ENCODE assay signal across 1 cellular context in the genomic region with DNA sequence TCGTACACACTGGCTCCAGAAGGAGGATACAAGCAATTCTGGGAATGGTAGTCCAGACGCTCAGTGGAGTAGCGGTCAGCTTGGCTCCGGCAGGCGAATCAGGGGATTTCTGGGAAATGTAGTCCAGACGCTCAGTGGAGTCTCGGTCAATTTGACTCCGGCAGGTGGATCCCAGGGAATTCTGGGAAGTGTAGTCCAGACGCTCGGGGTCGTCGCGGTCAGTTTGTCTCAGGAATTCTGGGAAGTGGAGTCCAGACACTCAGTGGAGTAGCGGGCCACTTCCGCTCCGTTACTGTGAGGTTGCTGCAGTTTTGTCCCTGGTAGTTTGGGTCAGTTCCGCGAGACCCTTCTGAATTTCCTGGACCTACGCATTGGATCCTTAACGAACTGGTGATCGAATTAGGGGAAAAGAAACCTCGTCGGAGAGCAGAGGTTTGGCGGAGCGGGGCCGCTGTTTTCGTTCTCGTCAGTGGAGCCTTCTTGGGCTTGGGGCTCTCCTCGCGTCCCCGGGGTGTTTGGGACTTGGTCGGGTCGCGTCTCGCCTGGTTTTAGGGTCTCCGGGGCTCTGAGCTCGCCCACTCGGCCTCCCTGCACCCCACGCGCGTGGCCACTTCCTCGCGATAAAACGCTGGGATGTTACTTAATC.
TF ChIP-seq lines count a peak whose summit lies in the region.

A gene (plus strand): TSS at position 262 of the 646 bp plus-strand sequence. CDS start 2,429 bp downstream, outside the sequence.

TF ChIP-seq in K562, 482 proteins besides CTCF, POLR2A, EP300 and RAD21 (continued from another document and continues in another):
- TF ChIP-seq, protein P1, sequence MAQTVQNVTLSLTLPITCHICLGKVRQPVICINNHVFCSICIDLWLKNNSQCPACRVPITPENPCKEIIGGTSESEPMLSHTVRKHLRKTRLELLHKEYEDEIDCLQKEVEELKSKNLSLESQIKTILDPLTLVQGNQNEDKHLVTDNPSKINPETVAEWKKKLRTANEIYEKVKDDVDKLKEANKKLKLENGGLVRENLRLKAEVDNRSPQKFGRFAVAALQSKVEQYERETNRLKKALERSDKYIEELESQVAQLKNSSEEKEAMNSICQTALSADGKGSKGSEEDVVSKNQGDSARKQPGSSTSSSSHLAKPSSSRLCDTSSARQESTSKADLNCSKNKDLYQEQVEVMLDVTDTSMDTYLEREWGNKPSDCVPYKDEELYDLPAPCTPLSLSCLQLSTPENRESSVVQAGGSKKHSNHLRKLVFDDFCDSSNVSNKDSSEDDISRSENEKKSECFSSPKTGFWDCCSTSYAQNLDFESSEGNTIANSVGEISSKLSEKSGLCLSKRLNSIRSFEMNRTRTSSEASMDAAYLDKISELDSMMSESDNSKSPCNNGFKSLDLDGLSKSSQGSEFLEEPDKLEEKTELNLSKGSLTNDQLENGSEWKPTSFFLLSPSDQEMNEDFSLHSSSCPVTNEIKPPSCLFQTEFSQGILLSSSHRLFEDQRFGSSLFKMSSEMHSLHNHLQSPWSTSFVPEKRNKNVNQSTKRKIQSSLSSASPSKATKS (CRISPR knock-in tag; IDR thresholded peaks at IDR 0.05), result no peak
- no peak for TF ChIP-seq ZNF3 (CRISPR knock-in tag; IDR thresholded peaks at IDR 0.05)
- no peak for TF ChIP-seq ZNF263 (CRISPR knock-in tag; IDR thresholded peaks at IDR 0.05; ENCODE audit: borderline replicate concordance)
- peak; percentile 52 for TF ChIP-seq RBBP5 (IDR thresholded peaks at IDR 0.05; ENCODE audit: borderline replicate concordance, insufficient read depth, low read length, poor library complexity, severe bottlenecking)
- no peak for TF ChIP-seq CREBBP (IDR thresholded peaks at IDR 0.05; ENCODE audit: low read depth, low read length)
- no peak for TF ChIP-seq E2F3 (CRISPR knock-in tag; IDR thresholded peaks at IDR 0.05)
- peak; percentile 50 for TF ChIP-seq CHD2 (IDR thresholded peaks at IDR 0.05; ENCODE audit: low read depth, low read length)
- peak; percentile 76 for TF ChIP-seq RBFOX2 (IDR thresholded peaks at IDR 0.05; ENCODE audit: low read depth, low read length)
- no peak for TF ChIP-seq ILK (tag; IDR thresholded peaks at IDR 0.05; ENCODE audit: borderline replicate concordance, low read depth)
- TF ChIP-seq ATF1 (CRISPR knock-in tag; IDR thresholded peaks at IDR 0.05), result no peak
- TF ChIP-seq ATF1 (tag; IDR thresholded peaks at IDR 0.05), result peak; percentile 90
- peak; percentile 53; the same call in 1 of the 2 replicates for TF ChIP-seq BACH1 (tag; IDR thresholded peaks at IDR 0.05)
- no peak for TF ChIP-seq BRD4 (IDR thresholded peaks at IDR 0.05)
- TF ChIP-seq ETV6 (IDR thresholded peaks at IDR 0.05; ENCODE audit: borderline replicate concordance in 1 of 2, low read depth in 2 of 2, low read length in 1 of 2), result no peak; a peak in 1 of 4 replicates
- no peak for TF ChIP-seq ETV6 (CRISPR knock-in tag; IDR thresholded peaks at IDR 0.05; ENCODE audit: borderline replicate concordance)
- TF ChIP-seq, protein P2, sequence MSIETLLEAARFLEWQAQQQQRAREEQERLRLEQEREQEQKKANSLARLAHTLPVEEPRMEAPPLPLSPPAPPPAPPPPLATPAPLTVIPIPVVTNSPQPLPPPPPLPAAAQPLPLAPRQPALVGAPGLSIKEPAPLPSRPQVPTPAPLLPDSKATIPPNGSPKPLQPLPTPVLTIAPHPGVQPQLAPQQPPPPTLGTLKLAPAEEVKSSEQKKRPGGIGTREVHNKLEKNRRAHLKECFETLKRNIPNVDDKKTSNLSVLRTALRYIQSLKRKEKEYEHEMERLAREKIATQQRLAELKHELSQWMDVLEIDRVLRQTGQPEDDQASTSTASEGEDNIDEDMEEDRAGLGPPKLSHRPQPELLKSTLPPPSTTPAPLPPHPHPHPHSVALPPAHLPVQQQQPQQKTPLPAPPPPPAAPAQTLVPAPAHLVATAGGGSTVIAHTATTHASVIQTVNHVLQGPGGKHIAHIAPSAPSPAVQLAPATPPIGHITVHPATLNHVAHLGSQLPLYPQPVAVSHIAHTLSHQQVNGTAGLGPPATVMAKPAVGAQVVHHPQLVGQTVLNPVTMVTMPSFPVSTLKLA (conservative IDR thresholded peaks at IDR 0.05), result peak in 1 of 2 experiments; percentile 60; a peak in 1 of 4 replicates
- TF ChIP-seq, protein P3, sequence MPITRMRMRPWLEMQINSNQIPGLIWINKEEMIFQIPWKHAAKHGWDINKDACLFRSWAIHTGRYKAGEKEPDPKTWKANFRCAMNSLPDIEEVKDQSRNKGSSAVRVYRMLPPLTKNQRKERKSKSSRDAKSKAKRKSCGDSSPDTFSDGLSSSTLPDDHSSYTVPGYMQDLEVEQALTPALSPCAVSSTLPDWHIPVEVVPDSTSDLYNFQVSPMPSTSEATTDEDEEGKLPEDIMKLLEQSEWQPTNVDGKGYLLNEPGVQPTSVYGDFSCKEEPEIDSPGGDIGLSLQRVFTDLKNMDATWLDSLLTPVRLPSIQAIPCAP (CRISPR knock-in tag; IDR thresholded peaks at IDR 0.05; ENCODE audit: borderline replicate concordance), result no peak
- peak; percentile 95 for TF ChIP-seq NR2C2 (CRISPR knock-in tag; IDR thresholded peaks at IDR 0.05)
- TF ChIP-seq NR2C2 (tag; IDR thresholded peaks at IDR 0.05), result peak; percentile 99
- TF ChIP-seq SIX5 (IDR thresholded peaks at IDR 0.05; ENCODE audit: borderline replicate concordance in 1 of 2, insufficient read depth in 1 of 2, low read depth in 1 of 2, low read length in 2 of 2), result peak; percentile 95
- TF ChIP-seq, protein P4, sequence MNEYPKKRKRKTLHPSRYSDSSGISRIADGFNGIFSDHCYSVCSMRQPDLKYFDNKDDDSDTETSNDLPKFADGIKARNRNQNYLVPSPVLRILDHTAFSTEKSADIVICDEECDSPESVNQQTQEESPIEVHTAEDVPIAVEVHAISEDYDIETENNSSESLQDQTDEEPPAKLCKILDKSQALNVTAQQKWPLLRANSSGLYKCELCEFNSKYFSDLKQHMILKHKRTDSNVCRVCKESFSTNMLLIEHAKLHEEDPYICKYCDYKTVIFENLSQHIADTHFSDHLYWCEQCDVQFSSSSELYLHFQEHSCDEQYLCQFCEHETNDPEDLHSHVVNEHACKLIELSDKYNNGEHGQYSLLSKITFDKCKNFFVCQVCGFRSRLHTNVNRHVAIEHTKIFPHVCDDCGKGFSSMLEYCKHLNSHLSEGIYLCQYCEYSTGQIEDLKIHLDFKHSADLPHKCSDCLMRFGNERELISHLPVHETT (CRISPR knock-in tag; conservative IDR thresholded peaks at IDR 0.05 in 1 of 2, IDR thresholded peaks at IDR 0.05 in 1 of 2), result 0 out of 4 replicates have a peak, but pooled peaks of 1 of the 2 experiments have one; percentile 59
- TF ChIP-seq, protein P5, sequence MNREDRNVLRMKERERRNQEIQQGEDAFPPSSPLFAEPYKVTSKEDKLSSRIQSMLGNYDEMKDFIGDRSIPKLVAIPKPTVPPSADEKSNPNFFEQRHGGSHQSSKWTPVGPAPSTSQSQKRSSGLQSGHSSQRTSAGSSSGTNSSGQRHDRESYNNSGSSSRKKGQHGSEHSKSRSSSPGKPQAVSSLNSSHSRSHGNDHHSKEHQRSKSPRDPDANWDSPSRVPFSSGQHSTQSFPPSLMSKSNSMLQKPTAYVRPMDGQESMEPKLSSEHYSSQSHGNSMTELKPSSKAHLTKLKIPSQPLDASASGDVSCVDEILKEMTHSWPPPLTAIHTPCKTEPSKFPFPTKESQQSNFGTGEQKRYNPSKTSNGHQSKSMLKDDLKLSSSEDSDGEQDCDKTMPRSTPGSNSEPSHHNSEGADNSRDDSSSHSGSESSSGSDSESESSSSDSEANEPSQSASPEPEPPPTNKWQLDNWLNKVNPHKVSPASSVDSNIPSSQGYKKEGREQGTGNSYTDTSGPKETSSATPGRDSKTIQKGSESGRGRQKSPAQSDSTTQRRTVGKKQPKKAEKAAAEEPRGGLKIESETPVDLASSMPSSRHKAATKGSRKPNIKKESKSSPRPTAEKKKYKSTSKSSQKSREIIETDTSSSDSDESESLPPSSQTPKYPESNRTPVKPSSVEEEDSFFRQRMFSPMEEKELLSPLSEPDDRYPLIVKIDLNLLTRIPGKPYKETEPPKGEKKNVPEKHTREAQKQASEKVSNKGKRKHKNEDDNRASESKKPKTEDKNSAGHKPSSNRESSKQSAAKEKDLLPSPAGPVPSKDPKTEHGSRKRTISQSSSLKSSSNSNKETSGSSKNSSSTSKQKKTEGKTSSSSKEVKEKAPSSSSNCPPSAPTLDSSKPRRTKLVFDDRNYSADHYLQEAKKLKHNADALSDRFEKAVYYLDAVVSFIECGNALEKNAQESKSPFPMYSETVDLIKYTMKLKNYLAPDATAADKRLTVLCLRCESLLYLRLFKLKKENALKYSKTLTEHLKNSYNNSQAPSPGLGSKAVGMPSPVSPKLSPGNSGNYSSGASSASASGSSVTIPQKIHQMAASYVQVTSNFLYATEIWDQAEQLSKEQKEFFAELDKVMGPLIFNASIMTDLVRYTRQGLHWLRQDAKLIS (CRISPR knock-in tag; IDR thresholded peaks at IDR 0.05), result 0 out of 2 replicates have a peak, but pooled peaks have one; percentile 27
- TF ChIP-seq ZNF408 (CRISPR knock-in tag; IDR thresholded peaks at IDR 0.05; ENCODE audit: low read depth), result no peak
- TF ChIP-seq, protein P6, sequence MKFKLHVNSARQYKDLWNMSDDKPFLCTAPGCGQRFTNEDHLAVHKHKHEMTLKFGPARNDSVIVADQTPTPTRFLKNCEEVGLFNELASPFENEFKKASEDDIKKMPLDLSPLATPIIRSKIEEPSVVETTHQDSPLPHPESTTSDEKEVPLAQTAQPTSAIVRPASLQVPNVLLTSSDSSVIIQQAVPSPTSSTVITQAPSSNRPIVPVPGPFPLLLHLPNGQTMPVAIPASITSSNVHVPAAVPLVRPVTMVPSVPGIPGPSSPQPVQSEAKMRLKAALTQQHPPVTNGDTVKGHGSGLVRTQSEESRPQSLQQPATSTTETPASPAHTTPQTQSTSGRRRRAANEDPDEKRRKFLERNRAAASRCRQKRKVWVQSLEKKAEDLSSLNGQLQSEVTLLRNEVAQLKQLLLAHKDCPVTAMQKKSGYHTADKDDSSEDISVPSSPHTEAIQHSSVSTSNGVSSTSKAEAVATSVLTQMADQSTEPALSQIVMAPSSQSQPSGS (CRISPR knock-in tag; IDR thresholded peaks at IDR 0.05), result no peak
- TF ChIP-seq JUND (IDR thresholded peaks at IDR 0.05; ENCODE audit: borderline replicate concordance, low read depth, low read length), result peak; percentile 60
- TF ChIP-seq JUND (tag; IDR thresholded peaks at IDR 0.05; ENCODE audit: borderline replicate concordance, low read depth, low read length), result no peak; the same call in 2 of the 3 replicates
- peak; percentile 85; the same call in 1 of the 2 replicates for TF ChIP-seq PHF8 (IDR thresholded peaks at IDR 0.05; ENCODE audit: borderline replicate concordance, low read length)
- TF ChIP-seq BCL6 (CRISPR knock-in tag; IDR thresholded peaks at IDR 0.05), result 0 out of 2 replicates have a peak, but pooled peaks have one; percentile 29
- TF ChIP-seq POLR2H (tag; IDR thresholded peaks at IDR 0.05; ENCODE audit: low read depth), result peak; percentile 43; the same call in 1 of the 2 replicates
- TF ChIP-seq, protein P7, sequence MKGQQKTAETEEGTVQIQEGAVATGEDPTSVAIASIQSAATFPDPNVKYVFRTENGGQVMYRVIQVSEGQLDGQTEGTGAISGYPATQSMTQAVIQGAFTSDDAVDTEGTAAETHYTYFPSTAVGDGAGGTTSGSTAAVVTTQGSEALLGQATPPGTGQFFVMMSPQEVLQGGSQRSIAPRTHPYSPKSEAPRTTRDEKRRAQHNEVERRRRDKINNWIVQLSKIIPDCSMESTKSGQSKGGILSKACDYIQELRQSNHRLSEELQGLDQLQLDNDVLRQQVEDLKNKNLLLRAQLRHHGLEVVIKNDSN (CRISPR knock-in tag; IDR thresholded peaks at IDR 0.05), result no peak
- peak; percentile 79 for TF ChIP-seq ZBTB17 (CRISPR knock-in tag; IDR thresholded peaks at IDR 0.05)
- TF ChIP-seq KDM4B (IDR thresholded peaks at IDR 0.05; ENCODE audit: borderline replicate concordance in 2 of 2, low read depth in 1 of 2), result peak in 1 of 2 experiments; percentile 55; a peak in 1 of 4 replicates
- peak; percentile 71 for TF ChIP-seq ASH1L (IDR thresholded peaks at IDR 0.05; ENCODE audit: borderline replicate concordance, low read depth, partially characterized antibody)
- TF ChIP-seq ARID1B (IDR thresholded peaks at IDR 0.05), result no peak
- TF ChIP-seq PCBP2 (IDR thresholded peaks at IDR 0.05; ENCODE audit: low read depth, low read length, poor library complexity, severe bottlenecking), result no peak
- TF ChIP-seq MXI1 (IDR thresholded peaks at IDR 0.05; ENCODE audit: low read depth, low read length), result no peak
- no peak for TF ChIP-seq STAT5A (IDR thresholded peaks at IDR 0.05; ENCODE audit: borderline replicate concordance, low read length)
- TF ChIP-seq GABPA (tag; conservative IDR thresholded peaks at IDR 0.05; ENCODE audit: low read depth), result peak; percentile 94
- peak; percentile 72 for TF ChIP-seq CREB1 (IDR thresholded peaks at IDR 0.05)
- peak; percentile 61 for TF ChIP-seq CREB1 (CRISPR knock-in tag; IDR thresholded peaks at IDR 0.05)
- TF ChIP-seq, protein P8, sequence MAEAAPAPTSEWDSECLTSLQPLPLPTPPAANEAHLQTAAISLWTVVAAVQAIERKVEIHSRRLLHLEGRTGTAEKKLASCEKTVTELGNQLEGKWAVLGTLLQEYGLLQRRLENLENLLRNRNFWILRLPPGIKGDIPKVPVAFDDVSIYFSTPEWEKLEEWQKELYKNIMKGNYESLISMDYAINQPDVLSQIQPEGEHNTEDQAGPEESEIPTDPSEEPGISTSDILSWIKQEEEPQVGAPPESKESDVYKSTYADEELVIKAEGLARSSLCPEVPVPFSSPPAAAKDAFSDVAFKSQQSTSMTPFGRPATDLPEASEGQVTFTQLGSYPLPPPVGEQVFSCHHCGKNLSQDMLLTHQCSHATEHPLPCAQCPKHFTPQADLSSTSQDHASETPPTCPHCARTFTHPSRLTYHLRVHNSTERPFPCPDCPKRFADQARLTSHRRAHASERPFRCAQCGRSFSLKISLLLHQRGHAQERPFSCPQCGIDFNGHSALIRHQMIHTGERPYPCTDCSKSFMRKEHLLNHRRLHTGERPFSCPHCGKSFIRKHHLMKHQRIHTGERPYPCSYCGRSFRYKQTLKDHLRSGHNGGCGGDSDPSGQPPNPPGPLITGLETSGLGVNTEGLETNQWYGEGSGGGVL (CRISPR knock-in tag; IDR thresholded peaks at IDR 0.05), result no peak
- TF ChIP-seq MAFG (tag; conservative IDR thresholded peaks at IDR 0.05), result no peak
- TF ChIP-seq ZBTB7A (IDR thresholded peaks at IDR 0.05; ENCODE audit: borderline replicate concordance, control insufficient read depth, low read depth, low read length), result peak; percentile 45; the same call in 1 of the 2 replicates
- no peak for TF ChIP-seq KLF1 (tag; IDR thresholded peaks at IDR 0.05)
- TF ChIP-seq TBL1XR1 (IDR thresholded peaks at IDR 0.05; ENCODE audit: low read length in 2 of 2), result peak in 1 of 2 experiments; percentile 23; a peak in 1 of 4 replicates
- TF ChIP-seq DMBX1 (CRISPR knock-in tag; IDR thresholded peaks at IDR 0.05; ENCODE audit: borderline replicate concordance), result peak; percentile 67; the same call in 1 of the 2 replicates
- no peak for TF ChIP-seq NFIX (CRISPR knock-in tag; IDR thresholded peaks at IDR 0.05; ENCODE audit: low read depth)
- peak in 2 of 3 experiments; percentile 53 to 65 for TF ChIP-seq YY1 (IDR thresholded peaks at IDR 0.05; ENCODE audit: borderline replicate concordance in 1 of 3, control insufficient read depth in 1 of 3, extremely low read depth in 1 of 3, insufficient read depth in 3 of 3, insufficient read length in 1 of 3, insufficient replicate concordance in 2 of 3, low read depth in 1 of 3, low read length in 2 of 3)
- TF ChIP-seq PTTG1 (tag; IDR thresholded peaks at IDR 0.05; ENCODE audit: low read depth), result no peak
- TF ChIP-seq NBN (IDR thresholded peaks at IDR 0.05; ENCODE audit: low read depth), result no peak
